22 cellular contexts compared by ENCODE assay signal in genomic region chr7:6299774-6300173, GRCh38.
DNase-seq lines count a peak whose midpoint lies in the region; ATAC-seq, FAIRE-seq and TF ChIP-seq lines count a peak whose summit lies in the region.
"Had no signal": no experiment of that assay in that cellular context is flagged by ENCODE, and none has a peak within 500 bp of the region (broad histone marks: within the 10 kb centered on the region; RNA-seq: fewer than 3 reads in every experiment).

No MANE protein-coding gene starts in this region.

- ATAC-seq in HG02973 (IDR thresholded peaks at IDR 0.05; ENCODE audit: unreplicated experiment) = no peak
- ATAC-seq: Panc1 had no signal

- no peak for TF ChIP-seq POLR2A in NB4 (IDR thresholded peaks at IDR 0.05; ENCODE audit: extremely low read depth, insufficient read length)

- no peak overlapping the region for H3K4me3 ChIP-seq in NB4 (ENCODE audit: low read depth, low read length)

- FAIRE-seq in urothelium cell line (lab: Jason Lieb, UNC) = peak; percentile 93
- FAIRE-seq: A204.1, G401.6, H1 had no signal

- TF ChIP-seq CTCF in NB4 (IDR thresholded peaks at IDR 0.05; ENCODE audit: low read depth, low read length) = no peak

- DNase-seq in NCI-H2196 (lab: John Stamatoyannopoulos, UW; ENCODE audit: unreplicated experiment) (peak; percentile 28), NCI-H2196 treated with DMSO at 0.1 percent for 48 hours (lab: John Stamatoyannopoulos, UW; ENCODE audit: unreplicated experiment) (no peak), COLO668 (lab: John Stamatoyannopoulos, UW; ENCODE audit: unreplicated experiment) (peak; percentile 50), NB4 (ENCODE audit: low read depth) (peak; percentile 36), urothelium cell line (ENCODE audit: low spot score) (no peak), COR-L47 (lab: John Stamatoyannopoulos, UW) (no peak)
- DNase-seq: C1 segment of cervical spinal cord; CD4-positive, alpha-beta memory T cell; DMS 273 treated with DMSO at 0.1 percent for 48 hours; HCEC 1CT; Karpas-422; NCI-H1092 treated with DMSO at 0.1 percent for 48 hours; NCI-H1436; NCI-H187; NCI-H524; SHP77 treated with DMSO at 0.1 percent for 48 hours; T-helper 1 cell had no signal

Comparison
In these comparisons a context has a peak if more than half of its experiments do, and no peak if none do; other contexts are left out.
1. DNase-seq: peak in NCI-H2196 (single experiment), COLO668 (single experiment) and NB4 (single experiment); none in NCI-H2196 treated with DMSO at 0.1 percent for 48 hours (single experiment), urothelium cell line (single experiment) and COR-L47 (single experiment).